2 cellular contexts compared by ENCODE assay signal in genomic region chr18:5456577-5457466, GRCh38.
TF ChIP-seq lines count a peak whose summit lies in the region.

No MANE protein-coding gene starts in this region.

TF ChIP-seq in endothelial cell of umbilical vein, 7 proteins besides CTCF, POLR2A, EP300 and RAD21:
- TF ChIP-seq GATA2 (IDR thresholded peaks at IDR 0.05; ENCODE audit: insufficient read depth, insufficient read length, low read depth, low read length), result no peak
- TF ChIP-seq POLR2AphosphoS5 (IDR thresholded peaks at IDR 0.05; ENCODE audit: insufficient read depth, low read depth, low read length), result peak; percentile 16
- TF ChIP-seq JUN (IDR thresholded peaks at IDR 0.05; ENCODE audit: borderline replicate concordance, insufficient read depth, insufficient read length, low read depth), result no peak
- no peak for TF ChIP-seq MAX (IDR thresholded peaks at IDR 0.05; ENCODE audit: insufficient read depth, insufficient read length)
- TF ChIP-seq EZH2 (IDR thresholded peaks at IDR 0.05; ENCODE audit: borderline replicate concordance, low read depth, low read length, severe bottlenecking), result no peak
- TF ChIP-seq MYC (IDR thresholded peaks at IDR 0.05; ENCODE audit: low read depth, low read length), result no peak
- TF ChIP-seq FOS (IDR thresholded peaks at IDR 0.05; ENCODE audit: borderline replicate concordance, insufficient read depth, low read length), result no peak

TF ChIP-seq in GM12891, 5 proteins besides CTCF, POLR2A, EP300 and RAD21:
- TF ChIP-seq TAF1 (IDR thresholded peaks at IDR 0.05; ENCODE audit: low read depth, low read length), result no peak
- no peak for TF ChIP-seq POLR2AphosphoS5 (IDR thresholded peaks at IDR 0.05; ENCODE audit: low read depth, low read length)
